ENCODE assay signal across 15 cellular contexts in genomic region chr11:105960252-105961245, GRCh38.
DNase-seq lines count a peak whose midpoint lies in the region; ATAC-seq and TF ChIP-seq lines count a peak whose summit lies in the region.
"Had no signal": no experiment of that assay in that cellular context is flagged by ENCODE, and none has a peak within 500 bp of the region (broad histone marks: within the 10 kb centered on the region; RNA-seq: fewer than 3 reads in every experiment).

No MANE protein-coding gene starts in this region.

- peak overlapping the region; percentile 36 for H3K4me3 ChIP-seq in iPS-15b (ENCODE audit: low read depth, low read length)
- H3K4me3 ChIP-seq: breast epithelium, HAP-1 had no signal

- POLR2A ChIA-PET in RWPE1 (lab: Yijun Ruan, JAX; ENCODE audit: low non-redundant PET) = no interaction called here

- DNase-seq in DMS 273 treated with DMSO at 0.1 percent for 48 hours (lab: John Stamatoyannopoulos, UW) = peak; percentile 26
- peak; percentile 51 for DNase-seq in NCI-H1092 (lab: John Stamatoyannopoulos, UW)
- DNase-seq in NCI-H748 treated with DMSO at 0.1 percent for 48 hours (lab: John Stamatoyannopoulos, UW) = peak; percentile 18
- no peak for DNase-seq in RWPE1 (ENCODE audit: low spot score)
- no peak for DNase-seq in NCI-H2196 (lab: John Stamatoyannopoulos, UW; ENCODE audit: unreplicated experiment)
- DNase-seq in activated T-cell treated with anti-CD3 and anti-CD28 coated beads, Interleukin-2, amount 50 U/mL, for 4 hours = no peak
- DNase-seq: activated naive CD4-positive, alpha-beta T cell treated with anti-CD3 and anti-CD28 coated beads, Interleukin-2, amount 50 U/mL, for 16 hours; GDM1; NCI-H226 had no signal

- H3K9me3 Mint-ChIP-seq in activated T-cell treated with anti-CD3 and anti-CD28 coated beads, Interleukin-2, amount 50 U/mL, for 4 hours = peaks cover 8% of the 10 kb centered on the region

- no peaks in the 10 kb centered on the region for H3K36me3 ChIP-seq in iPS-15b (ENCODE audit: control insufficient read depth, insufficient read depth, low read length)
- H3K36me3 ChIP-seq: breast epithelium, HAP-1 had no signal

- no peaks in the 10 kb centered on the region for H3K27me3 ChIP-seq in iPS-15b (ENCODE audit: control insufficient read depth, insufficient read depth, low read length)
- H3K27me3 ChIP-seq: breast epithelium had no signal

- H3K9ac ChIP-seq in iPS-15b (ENCODE audit: low read depth, low read length) = no peak overlapping the region

- no peaks in the 10 kb centered on the region for H3K9me3 ChIP-seq in iPS-15b (ENCODE audit: control insufficient read depth, insufficient read depth, low read length)
- H3K9me3 ChIP-seq: breast epithelium, HAP-1 had no signal

- no peaks in the 10 kb centered on the region for H3K4me1 Mint-ChIP-seq in activated T-cell treated with anti-CD3 and anti-CD28 coated beads, Interleukin-2, amount 50 U/mL, for 4 hours (ENCODE audit: low read depth)
- H3K4me1 Mint-ChIP-seq: nephron had no signal

- H3K4me1 ChIP-seq in iPS-15b (ENCODE audit: control insufficient read depth, insufficient read depth, low read length) = peaks cover 10% of the 10 kb centered on the region
- H3K4me1 ChIP-seq: breast epithelium, HAP-1 had no signal

- ATAC-seq in HG03378 (IDR thresholded peaks at IDR 0.05; ENCODE audit: unreplicated experiment) = no peak
- ATAC-seq in activated T-cell treated with anti-CD3 and anti-CD28 coated beads, Interleukin-2, amount 50 U/mL, for 4 hours = no peak

- no peak overlapping the region for H3K27ac ChIP-seq in RWPE1
- H3K27ac ChIP-seq: breast epithelium had no signal

- no peak overlapping the region for H3K4me3 Mint-ChIP-seq in activated T-cell treated with anti-CD3 and anti-CD28 coated beads, Interleukin-2, amount 50 U/mL, for 4 hours
- H3K4me3 Mint-ChIP-seq: nephron; stimulated activated naive CD8-positive, alpha-beta T cell treated with anti-CD3 and anti-CD28 coated beads, Interleukin-15, Interleukin-2, amounts not matched to agents 100 ng/mL and 50 ng/mL, for 24 hours had no signal

- no peak for TF ChIP-seq CTCF in RWPE1 (conservative IDR thresholded peaks at IDR 0.05; ENCODE audit: low read depth)

- H3K36me3 Mint-ChIP-seq in activated T-cell treated with anti-CD3 and anti-CD28 coated beads, Interleukin-2, amount 50 U/mL, for 4 hours (ENCODE audit: insufficient read depth) = no peaks in the 10 kb centered on the region

- H3K27me3 Mint-ChIP-seq in activated T-cell treated with anti-CD3 and anti-CD28 coated beads, Interleukin-2, amount 50 U/mL, for 4 hours (ENCODE audit: low read depth) = peaks cover 3% of the 10 kb centered on the region

- CTCF ChIA-PET in RWPE1 (lab: Yijun Ruan, JAX) = no interaction called here

Comparison
In these comparisons a context has a peak if more than half of its experiments do, and no peak if none do; other contexts are left out.
1. DNase-seq: peak in DMS 273 treated with DMSO at 0.1 percent for 48 hours (single experiment), NCI-H1092 (single experiment) and NCI-H748 treated with DMSO at 0.1 percent for 48 hours (single experiment); none in RWPE1 (single experiment), NCI-H2196 (single experiment) and activated T-cell treated with anti-CD3 and anti-CD28 coated beads, Interleukin-2, amount 50 U/mL, for 4 hours (single experiment).